In the genomic region with DNA sequence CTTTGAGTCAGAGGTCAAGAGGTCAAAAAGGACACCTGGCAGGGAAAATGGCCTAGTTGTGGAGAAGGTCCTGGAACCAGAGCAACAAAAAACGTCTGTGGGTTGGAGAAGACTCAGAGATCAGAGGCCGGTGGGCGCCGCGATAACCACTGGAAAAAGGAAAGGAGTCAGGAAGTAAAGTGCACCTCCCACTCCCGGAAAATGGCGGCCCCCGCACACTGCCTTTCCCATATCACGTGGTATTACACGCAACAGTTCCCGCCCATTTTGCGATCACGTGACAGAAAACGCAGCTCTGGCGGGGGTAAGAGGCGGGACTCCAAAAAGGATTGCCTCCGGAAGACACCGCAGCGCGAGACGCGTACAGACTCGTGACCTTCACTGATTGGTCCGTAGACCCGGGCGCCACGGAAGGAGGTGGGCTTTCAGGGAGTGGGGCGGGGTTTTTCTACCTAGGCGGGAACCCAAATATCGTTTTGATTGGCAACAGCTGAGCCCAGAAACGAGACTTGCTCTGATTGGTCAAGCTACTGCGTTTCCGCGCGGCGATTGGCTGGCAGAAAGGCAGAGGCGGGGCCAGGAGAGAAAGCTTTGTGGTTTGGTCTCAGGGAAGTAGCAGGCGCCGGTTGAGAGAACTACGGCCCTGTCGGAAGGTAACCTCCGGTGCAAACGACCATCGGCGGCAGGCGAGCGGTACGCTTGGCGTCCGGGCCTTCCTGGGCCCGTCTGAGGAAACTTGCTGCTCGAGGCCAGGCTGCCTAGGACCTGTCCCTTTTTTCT, we compare ENCODE assay signal across 1 cellular context.
TF ChIP-seq lines count a peak whose summit lies in the region.

Gene ACTMAP, minus strand, starts transcription at position 193 of the 780 bp plus-strand sequence. CDS start 674 bp downstream, outside the sequence.

TF ChIP-seq in HepG2, 621 proteins besides CTCF, POLR2A, EP300 and RAD21 (continued from another document and continues in another):
- TF ChIP-seq, protein P1, sequence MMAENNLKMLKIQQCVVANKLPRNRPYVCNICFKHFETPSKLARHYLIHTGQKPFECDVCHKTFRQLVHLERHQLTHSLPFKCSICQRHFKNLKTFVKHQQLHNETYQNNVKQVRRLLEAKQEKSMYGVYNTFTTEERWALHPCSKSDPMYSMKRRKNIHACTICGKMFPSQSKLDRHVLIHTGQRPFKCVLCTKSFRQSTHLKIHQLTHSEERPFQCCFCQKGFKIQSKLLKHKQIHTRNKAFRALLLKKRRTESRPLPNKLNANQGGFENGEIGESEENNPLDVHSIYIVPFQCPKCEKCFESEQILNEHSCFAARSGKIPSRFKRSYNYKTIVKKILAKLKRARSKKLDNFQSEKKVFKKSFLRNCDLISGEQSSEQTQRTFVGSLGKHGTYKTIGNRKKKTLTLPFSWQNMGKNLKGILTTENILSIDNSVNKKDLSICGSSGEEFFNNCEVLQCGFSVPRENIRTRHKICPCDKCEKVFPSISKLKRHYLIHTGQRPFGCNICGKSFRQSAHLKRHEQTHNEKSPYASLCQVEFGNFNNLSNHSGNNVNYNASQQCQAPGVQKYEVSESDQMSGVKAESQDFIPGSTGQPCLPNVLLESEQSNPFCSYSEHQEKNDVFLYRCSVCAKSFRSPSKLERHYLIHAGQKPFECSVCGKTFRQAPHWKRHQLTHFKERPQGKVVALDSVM (CRISPR knock-in tag; IDR thresholded peaks at IDR 0.05) = no peak
- TF ChIP-seq ZFP36L2 (CRISPR knock-in tag; IDR thresholded peaks at IDR 0.05) = no peak
- no peak for TF ChIP-seq ZNF567 (CRISPR knock-in tag; IDR thresholded peaks at IDR 0.05; ENCODE audit: borderline replicate concordance)
- no peak; the same call in 1 of the 2 replicates for TF ChIP-seq HDAC1 (CRISPR knock-in tag; IDR thresholded peaks at IDR 0.05)
- peak; percentile 71; the same call in 2 of the 3 replicates for TF ChIP-seq MXI1 (IDR thresholded peaks at IDR 0.05; ENCODE audit: borderline replicate concordance, low read depth, low read length)
- no peak for TF ChIP-seq PPARG (CRISPR knock-in tag; conservative IDR thresholded peaks at IDR 0.05)
- TF ChIP-seq ZNF326 (CRISPR knock-in tag; IDR thresholded peaks at IDR 0.05; ENCODE audit: borderline replicate concordance) = no peak
- TF ChIP-seq ZNF605 (CRISPR knock-in tag; IDR thresholded peaks at IDR 0.05) = peak; percentile 62
- no peak for TF ChIP-seq HMG20B (CRISPR knock-in tag; conservative IDR thresholded peaks at IDR 0.05)
- peak; percentile 86 for TF ChIP-seq CREB1 (IDR thresholded peaks at IDR 0.05)
- peak; percentile 95 for TF ChIP-seq CREB1 (CRISPR knock-in tag; IDR thresholded peaks at IDR 0.05)
- no peak for TF ChIP-seq AHDC1 (CRISPR knock-in tag; IDR thresholded peaks at IDR 0.05; ENCODE audit: borderline replicate concordance)
- TF ChIP-seq KLF11 (CRISPR knock-in tag; IDR thresholded peaks at IDR 0.05) = no peak; the same call in 1 of the 2 replicates
- no peak for TF ChIP-seq EED (CRISPR knock-in tag; IDR thresholded peaks at IDR 0.05)
- no peak for TF ChIP-seq CENPX (CRISPR knock-in tag; IDR thresholded peaks at IDR 0.05)
- peak; percentile 6; the same call in 1 of the 2 replicates for TF ChIP-seq NCOA2 (CRISPR knock-in tag; IDR thresholded peaks at IDR 0.05)
- TF ChIP-seq FOXK1 (CRISPR knock-in tag; IDR thresholded peaks at IDR 0.05; ENCODE audit: borderline replicate concordance, low read depth) = peak; percentile 64; the same call in 1 of the 2 replicates
- TF ChIP-seq ESRRA (CRISPR knock-in tag; IDR thresholded peaks at IDR 0.05; ENCODE audit: low read depth) = peak; percentile 93
- peak; percentile 90 for TF ChIP-seq DMAP1 (CRISPR knock-in tag; IDR thresholded peaks at IDR 0.05)
- no peak for TF ChIP-seq DNMT1 (CRISPR knock-in tag; IDR thresholded peaks at IDR 0.05)
- no peak for TF ChIP-seq FOXA1 (IDR thresholded peaks at IDR 0.05)
- TF ChIP-seq FOXA1 (CRISPR knock-in tag; IDR thresholded peaks at IDR 0.05) = no peak
- peak; percentile 26; the same call in 1 of the 2 replicates for TF ChIP-seq MAZ (IDR thresholded peaks at IDR 0.05; ENCODE audit: borderline replicate concordance, low read depth, low read length)
- 0 out of 2 replicates have a peak, but pooled peaks have one; percentile 1 for TF ChIP-seq MAZ (CRISPR knock-in tag; IDR thresholded peaks at IDR 0.05; ENCODE audit: low read depth)
- peak; percentile 96 for TF ChIP-seq YY1 (IDR thresholded peaks at IDR 0.05; ENCODE audit: insufficient read depth, insufficient replicate concordance, low read depth, low read length)
- no peak for TF ChIP-seq CBX1 (IDR thresholded peaks at IDR 0.05; ENCODE audit: low read depth)
- TF ChIP-seq SP4 (CRISPR knock-in tag; IDR thresholded peaks at IDR 0.05) = peak; percentile 95
- TF ChIP-seq ZIK1 (CRISPR knock-in tag; IDR thresholded peaks at IDR 0.05; ENCODE audit: borderline replicate concordance, low read depth) = 0 out of 2 replicates have a peak, but pooled peaks have one; percentile 23
- peak; percentile 74 for TF ChIP-seq CHD2 (IDR thresholded peaks at IDR 0.05; ENCODE audit: low read depth, low read length)
- TF ChIP-seq TFE3 (CRISPR knock-in tag; IDR thresholded peaks at IDR 0.05) = peak; percentile 94
- TF ChIP-seq IRF2 (CRISPR knock-in tag; IDR thresholded peaks at IDR 0.05) = peak; percentile 50; the same call in 1 of the 2 replicates
- TF ChIP-seq MBD4 (IDR thresholded peaks at IDR 0.05; ENCODE audit: borderline replicate concordance, low read length) = no peak
- peak; percentile 96; the same call in 1 of the 2 replicates for TF ChIP-seq ZNF207 (IDR thresholded peaks at IDR 0.05; ENCODE audit: borderline replicate concordance)
- no peak for TF ChIP-seq THYN1 (CRISPR knock-in tag; IDR thresholded peaks at IDR 0.05; ENCODE audit: borderline replicate concordance, low read depth)
- no peak for TF ChIP-seq SSRP1 (CRISPR knock-in tag; IDR thresholded peaks at IDR 0.05)
- no peak for TF ChIP-seq ZNF101 (CRISPR knock-in tag; IDR thresholded peaks at IDR 0.05; ENCODE audit: borderline replicate concordance, low read depth)
- TF ChIP-seq, protein P2, sequence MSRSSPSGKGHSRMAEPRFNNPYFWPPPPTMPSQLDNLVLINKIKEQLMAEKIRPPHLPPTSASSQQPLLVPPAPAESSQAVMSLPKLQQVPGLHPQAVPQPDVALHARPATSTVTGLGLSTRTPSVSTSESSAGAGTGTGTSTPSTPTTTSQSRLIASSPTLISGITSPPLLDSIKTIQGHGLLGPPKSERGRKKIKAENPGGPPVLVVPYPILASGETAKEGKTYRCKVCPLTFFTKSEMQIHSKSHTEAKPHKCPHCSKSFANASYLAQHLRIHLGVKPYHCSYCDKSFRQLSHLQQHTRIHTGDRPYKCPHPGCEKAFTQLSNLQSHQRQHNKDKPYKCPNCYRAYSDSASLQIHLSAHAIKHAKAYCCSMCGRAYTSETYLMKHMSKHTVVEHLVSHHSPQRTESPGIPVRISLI (CRISPR knock-in tag; IDR thresholded peaks at IDR 0.05; ENCODE audit: borderline replicate concordance) = no peak
- TF ChIP-seq SIX4 (CRISPR knock-in tag; IDR thresholded peaks at IDR 0.05) = no peak
- peak; percentile 98 for TF ChIP-seq RFXANK (CRISPR knock-in tag; IDR thresholded peaks at IDR 0.05)
- TF ChIP-seq AHR (CRISPR knock-in tag; IDR thresholded peaks at IDR 0.05) = peak; percentile 40; the same call in 1 of the 2 replicates
- TF ChIP-seq GABPA (IDR thresholded peaks at IDR 0.05; ENCODE audit: low read depth, low read length) = peak; percentile 65
- peak; percentile 90 for TF ChIP-seq GABPA (CRISPR knock-in tag; IDR thresholded peaks at IDR 0.05; ENCODE audit: low read depth)
- TF ChIP-seq KAT7 (CRISPR knock-in tag; IDR thresholded peaks at IDR 0.05; ENCODE audit: borderline replicate concordance) = no peak
- TF ChIP-seq THAP9 (CRISPR knock-in tag; IDR thresholded peaks at IDR 0.05; ENCODE audit: borderline replicate concordance) = peak; percentile 69; the same call in 1 of the 2 replicates
- TF ChIP-seq, protein P3, sequence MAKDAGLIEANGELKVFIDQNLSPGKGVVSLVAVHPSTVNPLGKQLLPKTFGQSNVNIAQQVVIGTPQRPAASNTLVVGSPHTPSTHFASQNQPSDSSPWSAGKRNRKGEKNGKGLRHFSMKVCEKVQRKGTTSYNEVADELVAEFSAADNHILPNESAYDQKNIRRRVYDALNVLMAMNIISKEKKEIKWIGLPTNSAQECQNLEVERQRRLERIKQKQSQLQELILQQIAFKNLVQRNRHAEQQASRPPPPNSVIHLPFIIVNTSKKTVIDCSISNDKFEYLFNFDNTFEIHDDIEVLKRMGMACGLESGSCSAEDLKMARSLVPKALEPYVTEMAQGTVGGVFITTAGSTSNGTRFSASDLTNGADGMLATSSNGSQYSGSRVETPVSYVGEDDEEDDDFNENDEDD (CRISPR knock-in tag; IDR thresholded peaks at IDR 0.05; ENCODE audit: borderline replicate concordance) = peak; percentile 96
- TF ChIP-seq GMEB1 (CRISPR knock-in tag; IDR thresholded peaks at IDR 0.05; ENCODE audit: borderline replicate concordance) = peak; percentile 85
- TF ChIP-seq HNRNPH1 (optimal IDR thresholded peaks at IDR 0.05; ENCODE audit: low read depth, low read length) = no peak
- 0 out of 2 replicates have a peak, but pooled peaks have one; percentile 15 for TF ChIP-seq MEIS2 (CRISPR knock-in tag; IDR thresholded peaks at IDR 0.05)
